Comparison of ENCODE assay signal across 27 cellular contexts in the genomic region with DNA sequence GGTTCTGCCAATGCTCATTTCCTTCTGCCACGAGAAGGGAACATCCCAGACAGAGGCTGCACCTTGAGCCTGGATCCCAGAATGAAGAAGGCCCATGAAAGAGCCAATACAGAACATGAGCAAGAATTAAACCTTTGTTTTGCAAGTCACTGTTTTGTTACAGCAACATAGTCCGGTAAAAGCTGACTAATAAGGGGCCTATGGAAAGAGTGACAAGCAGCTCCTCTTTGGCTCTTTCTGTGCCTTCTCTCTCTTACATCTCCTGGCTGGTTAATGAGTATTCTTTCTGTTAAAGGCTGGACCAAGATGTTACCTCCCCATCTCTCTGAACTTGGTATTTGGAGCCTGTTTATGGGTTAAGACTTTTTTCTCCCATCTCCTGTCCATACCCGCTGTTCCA. TPM values are rescaled to one million over a fixed set of nuclear protein-coding genes. Genes with fewer than 3 reads are reported as not detected.
"Had no signal": no experiment of that assay in that cellular context is flagged by ENCODE, and none has a peak within 500 bp of the region (broad histone marks: within the 10 kb centered on the region; RNA-seq: fewer than 3 reads in every experiment).

No MANE protein-coding gene starts in this region.

- ATAC-seq: esophagus mucosa; gastrocnemius medialis; left lobe of liver; natural killer cell; psoas muscle; right cardiac atrium; stimulated activated naive B cell treated with anti-CD40 and anti-IgM and Interleukin-4, amounts not matched to agents 10 μg/mL and 1 μg/mL and 100 μg/mL, for 72 hours had no signal

- H3K4me3 Mint-ChIP-seq: dendritic cell treated with granulocyte-macrophage colony-stimulating factor and Interleukin-4, amounts not matched to agents 40 ng/mL and 50 ng/mL, for 4 days; endodermal cell; memory B cell; natural killer cell; stimulated activated naive B cell treated with anti-CD40 and anti-IgM and Interleukin-4, amounts not matched to agents 10 μg/mL and 1 μg/mL and 100 μg/mL, for 72 hours had no signal

- H3K9me3 Mint-ChIP-seq: dendritic cell treated with granulocyte-macrophage colony-stimulating factor and Interleukin-4, amounts not matched to agents 40 ng/mL and 50 ng/mL, for 4 days; endodermal cell; memory B cell; natural killer cell; stimulated activated naive B cell treated with anti-CD40 and anti-IgM and Interleukin-4, amounts not matched to agents 10 μg/mL and 1 μg/mL and 100 μg/mL, for 72 hours had no signal

- H3K4me1 Mint-ChIP-seq: endodermal cell; memory B cell; natural killer cell; stimulated activated naive B cell treated with anti-CD40 and anti-IgM and Interleukin-4, amounts not matched to agents 10 μg/mL and 1 μg/mL and 100 μg/mL, for 72 hours had no signal

- DNase-seq: effector CD8-positive, alpha-beta T cell; foreskin fibroblast; gastrocnemius medialis; head of caudate nucleus; kidney; natural killer cell; occipital lobe; ovary; posterior cingulate gyrus; psoas muscle; right cardiac atrium; spleen; stimulated activated CD4-positive, alpha-beta T cell treated with anti-CD3 and anti-CD28 coated beads, Interleukin-4, amount 100 ng/mL, for 4 hours; stimulated activated naive B cell treated with anti-CD40 and anti-IgM and Interleukin-4, amounts not matched to agents 10 μg/mL and 1 μg/mL and 100 μg/mL, for 72 hours; stomach; thyroid gland; trophoblast cell had no signal

- H3K36me3 Mint-ChIP-seq: memory B cell; natural killer cell; stimulated activated naive B cell treated with anti-CD40 and anti-IgM and Interleukin-4, amounts not matched to agents 10 μg/mL and 1 μg/mL and 100 μg/mL, for 72 hours had no signal

- H3K27ac Mint-ChIP-seq: dendritic cell treated with granulocyte-macrophage colony-stimulating factor and Interleukin-4, amounts not matched to agents 40 ng/mL and 50 ng/mL, for 4 days; endodermal cell; memory B cell; natural killer cell; stimulated activated naive B cell treated with anti-CD40 and anti-IgM and Interleukin-4, amounts not matched to agents 10 μg/mL and 1 μg/mL and 100 μg/mL, for 72 hours had no signal

RNA-seq across cellular contexts. Expression of a gene that starts 10.8 kb away (rescaled TPM):
- total RNA-seq: esophagus mucosa, glomerular endothelial cell, left lobe of liver, mononuclear cell, natural killer cell, renal cortical epithelial cell, spleen, temporal lobe, thyroid gland had no signal
- polyA plus RNA-seq: neural cell had no signal
